In genomic region chr3:18236726-18237125, GRCh38 we compare ENCODE assay signal across 1 cellular context.
TF ChIP-seq lines count a peak whose summit lies in the region.

No MANE protein-coding gene starts in this region.

TF ChIP-seq in HCT116, 20 proteins besides CTCF, POLR2A, EP300 and RAD21:
- TF ChIP-seq ATF3 (IDR thresholded peaks at IDR 0.05): no peak
- no peak for TF ChIP-seq EGR1 (IDR thresholded peaks at IDR 0.05; ENCODE audit: low read depth)
- no peak for TF ChIP-seq EZH2 (IDR thresholded peaks at IDR 0.05)
- TF ChIP-seq EZH2phosphoT487 (IDR thresholded peaks at IDR 0.05; ENCODE audit: borderline replicate concordance): no peak
- no peak for TF ChIP-seq MAX (IDR thresholded peaks at IDR 0.05)
- TF ChIP-seq YY1 (IDR thresholded peaks at IDR 0.05; ENCODE audit: extremely low read depth, insufficient replicate concordance, low read depth, low read length): no peak
- no peak for TF ChIP-seq ZBTB33 (IDR thresholded peaks at IDR 0.05; ENCODE audit: extremely low read depth, insufficient replicate concordance, low read length)
TF ChIP-seq in HCT116: peak in this region for 0.
